In the genomic region with DNA sequence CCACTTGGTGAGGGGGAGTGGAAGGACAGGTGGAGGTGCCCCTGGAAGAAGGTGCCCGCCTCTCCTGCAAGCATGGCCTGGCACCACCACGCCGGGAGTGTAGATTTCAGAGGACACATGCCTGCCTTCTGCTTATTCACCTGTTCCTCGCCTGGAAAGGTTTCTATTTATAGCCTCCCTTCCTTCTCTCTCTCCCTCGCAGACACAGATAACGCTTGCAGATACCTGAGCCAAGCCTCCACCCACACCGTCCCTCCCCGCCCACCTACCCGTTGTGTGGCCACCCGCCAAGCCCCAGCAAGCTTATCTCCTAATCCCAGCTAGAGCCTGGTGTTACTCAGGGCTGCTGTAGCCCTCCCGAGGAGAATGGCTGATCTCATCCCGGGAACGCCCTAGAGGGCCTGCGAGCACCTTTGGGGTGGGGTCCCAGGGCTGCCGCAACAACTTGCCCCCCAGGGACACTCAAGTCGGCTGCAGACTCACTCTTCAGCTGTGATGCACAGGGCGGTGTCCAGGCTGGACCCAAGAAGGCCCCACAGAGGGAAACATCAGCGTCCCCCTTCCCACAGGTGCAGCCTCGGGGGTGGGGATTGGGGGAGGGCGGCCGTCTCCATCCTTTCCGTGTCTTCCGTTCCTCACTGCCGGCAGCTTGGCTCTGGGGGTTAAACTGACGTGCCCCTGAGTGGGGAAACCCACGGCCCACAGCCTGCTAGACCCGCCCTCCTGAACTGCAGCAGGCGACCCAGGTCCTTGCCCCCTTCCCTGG, we compare ENCODE assay signal across 1 cellular context.
A peak's percentile ranks its signal among the peaks of the same experiment; 100 is the strongest.
TF ChIP-seq lines count a peak whose summit lies in the region.

No MANE protein-coding gene starts in this region.

TF ChIP-seq in K562, 482 proteins besides CTCF, POLR2A, EP300 and RAD21 (continued from another document and continues in another):
- TF ChIP-seq, protein P1, sequence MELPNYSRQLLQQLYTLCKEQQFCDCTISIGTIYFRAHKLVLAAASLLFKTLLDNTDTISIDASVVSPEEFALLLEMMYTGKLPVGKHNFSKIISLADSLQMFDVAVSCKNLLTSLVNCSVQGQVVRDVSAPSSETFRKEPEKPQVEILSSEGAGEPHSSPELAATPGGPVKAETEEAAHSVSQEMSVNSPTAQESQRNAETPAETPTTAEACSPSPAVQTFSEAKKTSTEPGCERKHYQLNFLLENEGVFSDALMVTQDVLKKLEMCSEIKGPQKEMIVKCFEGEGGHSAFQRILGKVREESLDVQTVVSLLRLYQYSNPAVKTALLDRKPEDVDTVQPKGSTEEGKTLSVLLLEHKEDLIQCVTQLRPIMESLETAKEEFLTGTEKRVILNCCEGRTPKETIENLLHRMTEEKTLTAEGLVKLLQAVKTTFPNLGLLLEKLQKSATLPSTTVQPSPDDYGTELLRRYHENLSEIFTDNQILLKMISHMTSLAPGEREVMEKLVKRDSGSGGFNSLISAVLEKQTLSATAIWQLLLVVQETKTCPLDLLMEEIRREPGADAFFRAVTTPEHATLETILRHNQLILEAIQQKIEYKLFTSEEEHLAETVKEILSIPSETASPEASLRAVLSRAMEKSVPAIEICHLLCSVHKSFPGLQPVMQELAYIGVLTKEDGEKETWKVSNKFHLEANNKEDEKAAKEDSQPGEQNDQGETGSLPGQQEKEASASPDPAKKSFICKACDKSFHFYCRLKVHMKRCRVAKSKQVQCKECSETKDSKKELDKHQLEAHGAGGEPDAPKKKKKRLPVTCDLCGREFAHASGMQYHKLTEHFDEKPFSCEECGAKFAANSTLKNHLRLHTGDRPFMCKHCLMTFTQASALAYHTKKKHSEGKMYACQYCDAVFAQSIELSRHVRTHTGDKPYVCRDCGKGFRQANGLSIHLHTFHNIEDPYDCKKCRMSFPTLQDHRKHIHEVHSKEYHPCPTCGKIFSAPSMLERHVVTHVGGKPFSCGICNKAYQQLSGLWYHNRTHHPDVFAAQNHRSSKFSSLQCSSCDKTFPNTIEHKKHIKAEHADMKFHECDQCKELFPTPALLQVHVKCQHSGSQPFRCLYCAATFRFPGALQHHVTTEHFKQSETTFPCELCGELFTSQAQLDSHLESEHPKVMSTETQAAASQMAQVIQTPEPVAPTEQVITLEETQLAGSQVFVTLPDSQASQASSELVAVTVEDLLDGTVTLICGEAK (IDR thresholded peaks at IDR 0.05), result no peak
- TF ChIP-seq, protein P1 (CRISPR knock-in tag; IDR thresholded peaks at IDR 0.05), result no peak
- no peak for TF ChIP-seq ZNF347 (CRISPR knock-in tag; IDR thresholded peaks at IDR 0.05; ENCODE audit: low read depth)
- no peak for TF ChIP-seq CREB5 (CRISPR knock-in tag; IDR thresholded peaks at IDR 0.05)
- no peak for TF ChIP-seq EHMT2 (IDR thresholded peaks at IDR 0.05)
- TF ChIP-seq CHD7 (IDR thresholded peaks at IDR 0.05; ENCODE audit: low read depth, low read length), result no peak
- TF ChIP-seq ZBTB1 (CRISPR knock-in tag; IDR thresholded peaks at IDR 0.05; ENCODE audit: borderline replicate concordance, low read depth), result no peak; the same call in 1 of the 2 replicates
- no peak for TF ChIP-seq FOXP4 (CRISPR knock-in tag; IDR thresholded peaks at IDR 0.05; ENCODE audit: borderline replicate concordance)
- peak; percentile 85 for TF ChIP-seq MBD2 (IDR thresholded peaks at IDR 0.05; ENCODE audit: borderline replicate concordance, low read depth)
- no peak for TF ChIP-seq ZNF609 (CRISPR knock-in tag; IDR thresholded peaks at IDR 0.05; ENCODE audit: borderline replicate concordance)
